ENCODE assay signal across 9 cellular contexts in genomic region chr9:110638381-110638954, GRCh38. TPM values are rescaled to one million over a fixed set of nuclear protein-coding genes. Genes with fewer than 3 reads are reported as not detected.
DNase-seq lines count a peak whose midpoint lies in the region; TF ChIP-seq lines count a peak whose summit lies in the region.
"Had no signal": no experiment of that assay in that cellular context is flagged by ENCODE, and none has a peak within 500 bp of the region (broad histone marks: within the 10 kb centered on the region; RNA-seq: fewer than 3 reads in every experiment).

No MANE protein-coding gene starts in this region.

- peaks cover 8% of the 10 kb centered on the region for H3K36me3 Mint-ChIP-seq in neural crest cell (ENCODE audit: low read depth)

- DNase-seq in DMS53 treated with DMSO at 0.1 percent for 48 hours (lab: John Stamatoyannopoulos, UW; ENCODE audit: unreplicated experiment) = peak; percentile 30
- peak; percentile 7 for DNase-seq in NB4 (ENCODE audit: low read depth)
- peak; percentile 65 to 76 for DNase-seq in cardiac fibroblast (ENCODE audit: low read depth in 2 of 2)
- no peak for DNase-seq in neural crest cell (ENCODE audit: low read depth, low spot score)
- no peak for DNase-seq in NCI-H2107 treated with DMSO at 0.1 percent for 48 hours (lab: John Stamatoyannopoulos, UW; ENCODE audit: unreplicated experiment)
- no peak for DNase-seq in KBM-7
- no peak for DNase-seq in activated CD4-positive, alpha-beta T cell treated with anti-CD3 and anti-CD28 coated beads, Interleukin-2, amount 50 U/mL, for 4 hours
- DNase-seq in stimulated activated CD4-positive, alpha-beta T cell treated with anti-CD3 and anti-CD28 coated beads, Interleukin-12 subunit alpha, Interleukin-12 subunit beta, amount 100 ng/mL, for 4 hours = no peak
- DNase-seq: amniotic stem cell had no signal

- peaks cover 5% of the 10 kb centered on the region for H3K9me3 Mint-ChIP-seq in neural crest cell

- H3K27me3 Mint-ChIP-seq in neural crest cell (ENCODE audit: low read depth) = no peaks in the 10 kb centered on the region

- H3K4me3 ChIP-seq in NB4 (ENCODE audit: low read depth, low read length) (no peak overlapping the region), cardiac fibroblast (replicated peaks in 1 of 2; ENCODE audit: low read depth in 2 of 2, low read length in 2 of 2) (no peak overlapping the region)

- no peak overlapping the region for H3K4me3 Mint-ChIP-seq in neural crest cell

- TF ChIP-seq CTCF in NB4 (IDR thresholded peaks at IDR 0.05; ENCODE audit: low read depth, low read length) (no peak), cardiac fibroblast (IDR thresholded peaks at IDR 0.05; ENCODE audit: low read depth, low read length) (peak; percentile 37), neural crest cell (conservative IDR thresholded peaks at IDR 0.05) (peak; percentile 68)

- H3K4me1 Mint-ChIP-seq in neural crest cell = peaks cover 7% of the 10 kb centered on the region

- TF ChIP-seq POLR2A in NB4 (IDR thresholded peaks at IDR 0.05; ENCODE audit: extremely low read depth, insufficient read length) = no peak

- H3K27ac Mint-ChIP-seq in neural crest cell (ENCODE audit: unreplicated experiment) = no peak overlapping the region

- in situ Hi-C loops in KBM-7 (cut with MboI; ENCODE audit: low pct_unique_long_range_greater_than_20kb, low sequenced_read_pairs) = no loop called here

RNA-seq across cellular contexts. Expression of gene MUSK, which starts 30.1 kb away (rescaled TPM):
- total RNA-seq in neural crest cell = not detected in 2 replicates

RNA-seq across cellular contexts. Expression of gene SVEP1, which starts 58.9 kb away (rescaled TPM):
- total RNA-seq in neural crest cell = 1.3 and 1.5 TPM in 2 replicates

Comparison
In these comparisons a context has a peak if more than half of its experiments do, and no peak if none do; other contexts are left out.
1. DNase-seq: peak in DMS53 treated with DMSO at 0.1 percent for 48 hours (single experiment), NB4 (single experiment) and cardiac fibroblast (2 of 2); none in neural crest cell (single experiment), NCI-H2107 treated with DMSO at 0.1 percent for 48 hours (single experiment), KBM-7 (single experiment), activated CD4-positive, alpha-beta T cell treated with anti-CD3 and anti-CD28 coated beads, Interleukin-2, amount 50 U/mL, for 4 hours (0 of 2) and stimulated activated CD4-positive, alpha-beta T cell treated with anti-CD3 and anti-CD28 coated beads, Interleukin-12 subunit alpha, Interleukin-12 subunit beta, amount 100 ng/mL, for 4 hours (single experiment).